In the genomic region with DNA sequence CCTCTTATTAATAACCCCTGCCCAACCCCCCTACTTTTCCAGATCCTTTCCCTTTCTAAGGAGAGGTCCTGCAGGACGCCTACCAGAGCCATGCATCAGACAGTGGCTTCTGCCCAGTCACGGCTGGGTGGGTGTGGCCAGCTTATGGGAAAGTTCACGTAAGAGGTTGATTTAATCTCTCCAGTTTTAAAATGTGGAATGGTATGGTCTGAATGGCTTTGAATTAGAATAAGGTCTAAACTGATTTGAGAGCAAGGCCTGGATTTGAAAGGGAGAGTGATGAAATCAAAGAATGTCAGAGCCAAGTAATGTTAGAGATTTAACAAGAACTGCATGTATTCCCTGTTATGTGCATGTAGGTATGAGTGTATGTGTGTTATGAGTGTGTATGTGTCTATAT, we compare ENCODE assay signal across 24 cellular contexts.
DNase-seq lines count a peak whose midpoint lies in the region; ATAC-seq, FAIRE-seq and TF ChIP-seq lines count a peak whose summit lies in the region.
"Had no signal": no experiment of that assay in that cellular context is flagged by ENCODE, and none has a peak within 500 bp of the region (broad histone marks: within the 10 kb centered on the region; RNA-seq: fewer than 3 reads in every experiment).

No MANE protein-coding gene starts in this region.

- H3K27me3 ChIP-seq in adipocyte (replicated peaks; ENCODE audit: control insufficient read depth, insufficient read depth, low read length) (no peaks in the 10 kb centered on the region), right cardiac atrium (ENCODE audit: control insufficient read depth, insufficient read depth) (no peaks in the 10 kb centered on the region), skeletal muscle satellite cell (ENCODE audit: control insufficient read depth, insufficient read depth, low read length) (no peaks in the 10 kb centered on the region)
- H3K27me3 ChIP-seq: neutrophil, upper lobe of left lung had no signal

- DNase-seq in AG10803 (ENCODE audit: low read depth) (peak; percentile 58), adipocyte (ENCODE audit: low read depth) (no peak), right cardiac atrium (peak in 2 of 3 donors; percentile 25 to 44), CD1c-positive myeloid dendritic cell (ENCODE audit: extremely low spot score) (no peak), urothelium cell line (ENCODE audit: low spot score) (no peak)
- DNase-seq in central memory CD4-positive, alpha-beta T cell: no peak
- DNase-seq: activated CD8-positive, alpha-beta memory T cell treated with anti-CD3 and anti-CD28 coated beads, Interleukin-2, amount 50 U/mL, for 48 hours; activated effector memory CD4-positive, alpha-beta T cell treated with anti-CD3 and anti-CD28 coated beads, Interleukin-2, amount 50 U/mL, for 16 hours; CD4-positive, CD25-positive, alpha-beta regulatory T cell; dermis blood vessel endothelial cell; GDM1; HCEC 1CT; hypothalamus; NCI-H1694; NCI-H2171 treated with DMSO at 0.1 percent for 48 hours; NCI-H526 treated with DMSO at 0.1 percent for 48 hours; stimulated activated CD4-positive, alpha-beta T cell treated with anti-CD3 and anti-CD28 coated beads, Interleukin-15, amount 100 ng/mL, for 24 hours; upper lobe of left lung had no signal

- no peak for FAIRE-seq in urothelium cell line (lab: Jason Lieb, UNC)

- H3K4me1 ChIP-seq in adipocyte (ENCODE audit: control insufficient read depth, insufficient read depth, low read length): peaks cover 28% of the 10 kb centered on the region
- no peaks in the 10 kb centered on the region for H3K4me1 ChIP-seq in right cardiac atrium (ENCODE audit: control insufficient read depth, insufficient read depth, low read length)
- peaks cover 36% of the 10 kb centered on the region for H3K4me1 ChIP-seq in skeletal muscle satellite cell (ENCODE audit: control insufficient read depth, insufficient read depth, low read length)
- H3K4me1 ChIP-seq: upper lobe of left lung had no signal

- no peak overlapping the region for H3K4me3 ChIP-seq in AG10803 (ENCODE audit: low read length)
- peak overlapping the region; percentile 39 for H3K4me3 ChIP-seq in adipocyte (ENCODE audit: low read length)
- no peak overlapping the region for H3K4me3 ChIP-seq in right cardiac atrium (ENCODE audit: low read length)
- peak overlapping the region; percentile 38 for H3K4me3 ChIP-seq in skeletal muscle satellite cell (ENCODE audit: low read length)
- H3K4me3 ChIP-seq: upper lobe of left lung had no signal

- no peak overlapping the region for H3K27ac ChIP-seq in right cardiac atrium (ENCODE audit: low read length)
- H3K27ac ChIP-seq: neutrophil, RWPE1, upper lobe of left lung had no signal

- intact Hi-C loops in right cardiac atrium (cut with DNase I): no loop called here

- WGBS in right cardiac atrium: 56% methylated on average over 3 of the region's 3 CpGs

- H3K4me2 ChIP-seq in skeletal muscle satellite cell (ENCODE audit: low read length): peak overlapping the region; percentile 75

- ATAC-seq in right cardiac atrium (peak in 1 of 2 donors; percentile 27), GM18498 (IDR thresholded peaks at IDR 0.05; ENCODE audit: unreplicated experiment) (no peak)
- ATAC-seq: SK-N-SH treated with all-trans-retinoic acid at 6 μM for 48 hours, WTC11 had no signal

- H3K9ac ChIP-seq in adipocyte (ENCODE audit: low read length): peak overlapping the region; percentile 6
- H3K9ac ChIP-seq in skeletal muscle satellite cell (ENCODE audit: low read depth, low read length): peak overlapping the region; percentile 75

- H3K36me3 ChIP-seq in adipocyte (ENCODE audit: control insufficient read depth, insufficient read depth, low read length, severe bottlenecking): no peaks in the 10 kb centered on the region
- no peaks in the 10 kb centered on the region for H3K36me3 ChIP-seq in skeletal muscle satellite cell (ENCODE audit: insufficient read depth, low read length)
- H3K36me3 ChIP-seq: neutrophil, upper lobe of left lung had no signal

- TF ChIP-seq CTCF in AG10803 (conservative IDR thresholded peaks at IDR 0.05; ENCODE audit: low read length): no peak

- no peaks in the 10 kb centered on the region for H3K9me3 ChIP-seq in adipocyte (ENCODE audit: control insufficient read depth, low read length)
- H3K9me3 ChIP-seq in right cardiac atrium (ENCODE audit: control insufficient read depth, low read length): no peaks in the 10 kb centered on the region
- no peaks in the 10 kb centered on the region for H3K9me3 ChIP-seq in skeletal muscle satellite cell (replicated peaks; ENCODE audit: low read length)
- H3K9me3 ChIP-seq: neutrophil, upper lobe of left lung had no signal

Comparison
In these comparisons a context has a peak if more than half of its experiments do, and no peak if none do; other contexts are left out.
1. DNase-seq: peak in AG10803 (single experiment) and right cardiac atrium (2 of 3); none in adipocyte (single experiment), CD1c-positive myeloid dendritic cell (single experiment), central memory CD4-positive, alpha-beta T cell (single experiment) and urothelium cell line (single experiment).
2. H3K4me3 ChIP-seq: peak in adipocyte (single experiment) and skeletal muscle satellite cell (single experiment); none in AG10803 (single experiment) and right cardiac atrium (single experiment).